In the genomic region with DNA sequence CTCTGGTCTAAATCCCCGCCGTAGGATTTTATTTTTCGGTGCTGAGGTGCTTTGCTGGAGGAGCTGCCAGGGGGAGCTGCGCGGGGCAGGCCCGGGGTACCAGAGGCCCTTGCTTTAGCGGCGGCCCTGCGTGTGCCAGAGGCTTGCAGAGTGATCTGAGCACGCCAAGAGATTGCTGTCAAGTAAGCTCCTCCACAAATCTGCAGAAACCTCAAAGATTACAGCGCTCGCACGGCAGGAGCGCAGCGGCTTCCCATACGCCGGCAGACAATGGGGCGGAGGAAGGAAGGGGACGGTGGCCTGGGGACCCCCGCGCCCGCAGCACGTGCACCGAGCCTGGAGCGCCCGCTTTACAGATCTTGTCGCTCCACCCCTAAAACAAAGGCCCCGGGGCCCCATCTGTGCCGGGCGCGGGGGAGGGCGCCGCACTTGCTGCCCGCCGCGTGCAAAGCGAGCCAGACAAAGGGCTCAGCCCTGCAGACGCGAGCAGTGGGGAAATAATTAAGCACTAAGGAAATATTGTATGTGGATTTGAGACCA, we compare ENCODE assay signal across 7 cellular contexts. TPM values are rescaled to one million over a fixed set of nuclear protein-coding genes. Genes with fewer than 3 reads are reported as not detected.
DNase-seq lines count a peak whose midpoint lies in the region; ATAC-seq and TF ChIP-seq lines count a peak whose summit lies in the region.

No MANE protein-coding gene starts in this region.

- intact Hi-C loops in left lung (cut with DNase I): no loop called here

- H3K4me3 ChIP-seq in epithelial cell of esophagus (ENCODE audit: low read length) (peak overlapping the region; percentile 11), parathyroid adenoma (ENCODE audit: low read depth, low read length) (no peak overlapping the region), left lung (peak overlapping the region in 1 of 2 donors; percentile 13)

- TF ChIP-seq CTCF in HFFc6 (IDR thresholded peaks at IDR 0.05) (no peak), epithelial cell of esophagus (IDR thresholded peaks at IDR 0.05; ENCODE audit: insufficient read depth, low read depth, low read length, missing control alignments) (no peak), parathyroid adenoma (IDR thresholded peaks at IDR 0.05) (no peak), left lung (IDR thresholded peaks at IDR 0.05) (no peak)

- H3K4me1 ChIP-seq in parathyroid adenoma: no peaks in the 10 kb centered on the region
- H3K4me1 ChIP-seq in left lung: peaks cover 4 to 11% of the 10 kb centered on the region in 2 donors

- H3K9me3 Mint-ChIP-seq in HFFc6: no peaks in the 10 kb centered on the region

- no peaks in the 10 kb centered on the region; the same call in 1 of the 2 replicates for H3K4me1 Mint-ChIP-seq in HFFc6 (ENCODE audit: low read depth)

- no peaks in the 10 kb centered on the region for H3K36me3 Mint-ChIP-seq in HFFc6 (ENCODE audit: low read depth)

- ATAC-seq in left lung: no peak

- H3K27ac ChIP-seq in parathyroid adenoma (no peak overlapping the region), left lung (no peak overlapping the region)

- H3K36me3 ChIP-seq in parathyroid adenoma (ENCODE audit: control insufficient read depth, insufficient read depth, low read length): no peaks in the 10 kb centered on the region
- H3K36me3 ChIP-seq in left lung: no peaks in the 10 kb centered on the region

- no peaks in the 10 kb centered on the region for H3K79me2 ChIP-seq in parathyroid adenoma

- H3K4me3 Mint-ChIP-seq in HFFc6: peak overlapping the region; percentile 56; the same call in 1 of the 2 replicates

- H3K27me3 ChIP-seq in parathyroid adenoma (ENCODE audit: control insufficient read depth, insufficient read depth, low read length): no peaks in the 10 kb centered on the region
- peaks cover 15 to 65% of the 10 kb centered on the region in 2 donors for H3K27me3 ChIP-seq in left lung

- DNase-seq in HFFc6 (no peak), UCSD-AML1 (lab: John Stamatoyannopoulos, UW; ENCODE audit: unreplicated experiment) (peak; percentile 38), epithelial cell of esophagus (ENCODE audit: low read depth) (peak; percentile 5), left lung (no peak), NCI-H2171 (lab: John Stamatoyannopoulos, UW) (no peak), CD1c-positive myeloid dendritic cell (ENCODE audit: extremely low spot score) (no peak)

- H3K27ac Mint-ChIP-seq in HFFc6: no peak overlapping the region

- peak overlapping the region; percentile 11 for H3K4me2 ChIP-seq in parathyroid adenoma (ENCODE audit: low read length)

- H3K9ac ChIP-seq in parathyroid adenoma: no peak overlapping the region

- peaks cover 52% of the 10 kb centered on the region for H3K27me3 Mint-ChIP-seq in HFFc6 (ENCODE audit: insufficient read depth)

- peak overlapping the region; percentile 62 for H2AFZ ChIP-seq in parathyroid adenoma

- no peaks in the 10 kb centered on the region for H3K9me3 ChIP-seq in parathyroid adenoma (ENCODE audit: control insufficient read depth, low read length)
- no peaks in the 10 kb centered on the region for H3K9me3 ChIP-seq in left lung

RNA-seq across cellular contexts. Expression of gene C19orf12, which starts 9.1 kb away (rescaled TPM):
- 10 to 100 TPM; 23.3 to 32.7 (median 24.7) TPM for total RNA-seq in HFFc6 (2021; fragmentation: NEBNext Ultra II Directional; extraction: Animal tissue kit (Norgen Biotek cat#: 25700))
- 10 to 100 TPM; 20.3 to 22.7 TPM for total RNA-seq in left lung

RNA-seq across cellular contexts. Expression of gene PLEKHF1, which starts 58.9 kb away (rescaled TPM):
- 1 to 10 TPM; 1.4 to 2.8 (median 2.6) TPM for total RNA-seq in HFFc6 (2021; fragmentation: NEBNext Ultra II Directional; extraction: Animal tissue kit (Norgen Biotek cat#: 25700))
- 1 to 10 TPM; 6.1 to 8.5 TPM for total RNA-seq in left lung

Comparison
In these comparisons a context has a peak if more than half of its experiments do, and no peak if none do; other contexts are left out.
1. DNase-seq: peak in UCSD-AML1 (single experiment) and epithelial cell of esophagus (single experiment); none in HFFc6 (single experiment), left lung (0 of 2), NCI-H2171 (single experiment) and CD1c-positive myeloid dendritic cell (single experiment).